ENCODE assay signal across 1 cellular context in genomic region chr5:66864240-66864884, GRCh38.
TF ChIP-seq lines count a peak whose summit lies in the region.

No MANE protein-coding gene starts in this region.

TF ChIP-seq in H1, 55 proteins besides CTCF, POLR2A, EP300 and RAD21 (continued from another document):
- TF ChIP-seq ZNF274 (IDR thresholded peaks at IDR 0.05; ENCODE audit: borderline replicate concordance, extremely low read depth, low read length) (no peak), EGR1 (IDR thresholded peaks at IDR 0.05; ENCODE audit: borderline replicate concordance, low read depth, low read length) (no peak), SP4 (IDR thresholded peaks at IDR 0.05; ENCODE audit: low read length) (no peak), JUND (IDR thresholded peaks at IDR 0.05; ENCODE audit: low read length) (no peak), SP1 (IDR thresholded peaks at IDR 0.05; ENCODE audit: low read depth, low read length) (no peak)
TF ChIP-seq in H1: peak in this region for 0.
